8 cellular contexts compared by ENCODE assay signal in genomic region chr10:87398436-87398835, GRCh38. TPM values are rescaled to one million over a fixed set of nuclear protein-coding genes. Genes with fewer than 3 reads are reported as not detected.
DNase-seq lines count a peak whose midpoint lies in the region; ATAC-seq and TF ChIP-seq lines count a peak whose summit lies in the region.
"Not testable (repeated sequence)": the region's sequence is repeated elsewhere in the genome, so short reads cannot be mapped to it uniquely, and the experiment has no call there.

No MANE protein-coding gene starts in this region.

- not testable (repeated sequence) for H3K4me1 ChIP-seq in BLaER1, lower lobe of right lung
- peaks cover 11% of the 10 kb centered on the region; the same call in 1 of the 2 replicates for H3K4me1 ChIP-seq in OCI-LY3 (ENCODE audit: low read length)

- not testable (repeated sequence) for H3K27ac ChIP-seq in BLaER1; OCI-LY3 (ENCODE audit: low read length); lower lobe of right lung

- H3K9ac ChIP-seq in BLaER1; OCI-LY3 (ENCODE audit: low read length): not testable (repeated sequence)

- ATAC-seq in GM19043 (IDR thresholded peaks at IDR 0.05; ENCODE audit: low read depth, unreplicated experiment), result peak; percentile 64
- ATAC-seq in GM21381 (IDR thresholded peaks at IDR 0.05; ENCODE audit: unreplicated experiment), result peak; percentile 51
- peak; percentile 50 for ATAC-seq in HG02588 (IDR thresholded peaks at IDR 0.05; ENCODE audit: unreplicated experiment)
- ATAC-seq in HG03103 (IDR thresholded peaks at IDR 0.05; ENCODE audit: low read depth, unreplicated experiment), result peak; percentile 45
- peak; percentile 36 to 61 for ATAC-seq in lower lobe of right lung
- peak; percentile 36 for ATAC-seq in stimulated activated naive CD8-positive, alpha-beta T cell treated with anti-CD3 and anti-CD28 coated beads, Interleukin-15, Interleukin-2, amounts not matched to agents 100 U/mL and 50 U/mL, for 24 hours

- not testable (repeated sequence) for H3K27me3 ChIP-seq in BLaER1; OCI-LY3 (ENCODE audit: low read depth, low read length); lower lobe of right lung (ENCODE audit: low read depth)

- not testable (repeated sequence) for H3K9me3 ChIP-seq in BLaER1; OCI-LY3 (ENCODE audit: insufficient read depth, low read length); lower lobe of right lung

- not testable (repeated sequence) for H4K20me1 ChIP-seq in BLaER1; OCI-LY3 (ENCODE audit: insufficient read depth, low read length)

- TF ChIP-seq CTCF in OCI-LY3 (IDR thresholded peaks at IDR 0.05; ENCODE audit: low read depth, low read length); lower lobe of right lung (IDR thresholded peaks at IDR 0.05): not testable (repeated sequence)

- not testable (repeated sequence) for H3K4me3 ChIP-seq in BLaER1; OCI-LY3 (ENCODE audit: low read length); lower lobe of right lung

- H2AFZ ChIP-seq in OCI-LY3 (ENCODE audit: low read depth, low read length), result not testable (repeated sequence)

- H3K4me2 ChIP-seq in BLaER1, result peak overlapping the region; percentile 45
- peak overlapping the region; percentile 41 for H3K4me2 ChIP-seq in OCI-LY3 (ENCODE audit: low read length)

- DNase-seq in lower lobe of right lung; stimulated activated naive CD8-positive, alpha-beta T cell treated with anti-CD3 and anti-CD28 coated beads, Interleukin-15, Interleukin-2, amounts not matched to agents 100 U/mL and 50 U/mL, for 24 hours: not testable (repeated sequence)

- intact Hi-C loops in lower lobe of right lung (cut with DNase I), result not testable (repeated sequence)

- not testable (repeated sequence) for H3K36me3 ChIP-seq in BLaER1; OCI-LY3 (replicated peaks; ENCODE audit: low read depth, low read length); lower lobe of right lung

- H3K79me2 ChIP-seq in OCI-LY3 (ENCODE audit: low read length), result not testable (repeated sequence)

RNA-seq across cellular contexts. Expression of gene NUTM2D, which starts 40.9 kb away (rescaled TPM):
- 6.8 TPM for total RNA-seq in lower lobe of right lung
